In genomic region chr3:123066599-123066895, GRCh38 we compare ENCODE assay signal across 10 cellular contexts. TPM values are rescaled to one million over a fixed set of nuclear protein-coding genes. Genes with fewer than 3 reads are reported as not detected.
DNase-seq lines count a peak whose midpoint lies in the region; ATAC-seq and TF ChIP-seq lines count a peak whose summit lies in the region.
"Had no signal": no experiment of that assay in that cellular context is flagged by ENCODE, and none has a peak within 500 bp of the region (broad histone marks: within the 10 kb centered on the region; RNA-seq: fewer than 3 reads in every experiment).

No MANE protein-coding gene starts in this region.

- DNase-seq in AG04449 (ENCODE audit: low read depth, low spot score) (no peak), Karpas-422 (no peak), NCI-H524 (lab: John Stamatoyannopoulos, UW) (no peak), head of caudate nucleus (no peak), NCI-H2029 treated with DMSO at 0.1 percent for 48 hours (lab: John Stamatoyannopoulos, UW) (no peak)
- no peak for DNase-seq in naive thymus-derived CD4-positive, alpha-beta T cell
- DNase-seq in activated effector memory CD4-positive, alpha-beta T cell treated with anti-CD3 and anti-CD28 coated beads, Interleukin-2, amount 50 U/mL, for 16 hours: no peak

- no peaks in the 10 kb centered on the region for H3K36me3 ChIP-seq in Karpas-422 (ENCODE audit: insufficient read depth, low read length)
- no peaks in the 10 kb centered on the region for H3K36me3 ChIP-seq in naive thymus-derived CD4-positive, alpha-beta T cell (ENCODE audit: control insufficient read depth in 2 of 3, insufficient read depth in 3 of 3, low read length in 3 of 3)

- H3K9me3 Mint-ChIP-seq in dendritic cell treated with granulocyte-macrophage colony-stimulating factor and Interleukin-4, amounts not matched to agents 40 ng/mL and 50 ng/mL, for 4 days: no peaks in the 10 kb centered on the region
- H3K9me3 Mint-ChIP-seq in naive thymus-derived CD4-positive, alpha-beta T cell: peaks cover 0 to 2% (median 0%) of the 10 kb centered on the region in 11 donors

- no peaks in the 10 kb centered on the region for H3K9me3 ChIP-seq in Karpas-422 (ENCODE audit: low read length)
- H3K9me3 ChIP-seq in naive thymus-derived CD4-positive, alpha-beta T cell (ENCODE audit: control insufficient read depth in 2 of 3, low read length in 3 of 3): no peaks in the 10 kb centered on the region

- H3K27me3 Mint-ChIP-seq in dendritic cell treated with granulocyte-macrophage colony-stimulating factor and Interleukin-4, amounts not matched to agents 40 ng/mL and 50 ng/mL, for 4 days: peaks cover 3% of the 10 kb centered on the region
- H3K27me3 Mint-ChIP-seq in naive thymus-derived CD4-positive, alpha-beta T cell: peaks cover 0 to 9% (median under 1%) of the 10 kb centered on the region in 5 donors

- no peak overlapping the region for H3K27ac ChIP-seq in Karpas-422 (ENCODE audit: low read length)
- no peak overlapping the region for H3K27ac ChIP-seq in naive thymus-derived CD4-positive, alpha-beta T cell (ENCODE audit: low read depth, low read length)

- H3K79me2 ChIP-seq in Karpas-422 (ENCODE audit: low read length): peaks cover 28% of the 10 kb centered on the region

- intact Hi-C loops in dendritic cell treated with granulocyte-macrophage colony-stimulating factor and Interleukin-4, amounts not matched to agents 40 ng/mL and 50 ng/mL, for 4 days (cut with micrococcal nuclease): no loop called here
- intact Hi-C loops in naive thymus-derived CD4-positive, alpha-beta T cell (cut with micrococcal nuclease): loop anchor here in 1 of 2 donors (5.0 kb wide), 1 partner anchor 136 kb away; the partner anchor contains the start of gene SEC22A
- intact Hi-C loops in head of caudate nucleus (cut with DNase I): no loop called here

- H3K4me3 ChIP-seq in AG04449 (ENCODE audit: low read depth, low read length): peak overlapping the region; percentile 93
- H3K4me3 ChIP-seq in Karpas-422 (ENCODE audit: low read length): peak overlapping the region; percentile 83; the same call in 1 of the 2 replicates
- H3K4me3 ChIP-seq in naive thymus-derived CD4-positive, alpha-beta T cell (ENCODE audit: low read length): peak overlapping the region; percentile 60

- peaks cover 19% of the 10 kb centered on the region; the same call in 1 of the 2 replicates for H4K20me1 ChIP-seq in Karpas-422 (ENCODE audit: insufficient read depth, low read depth, low read length)

- no peak for ATAC-seq in naive thymus-derived CD4-positive, alpha-beta T cell

- CTCF ChIA-PET in AG04449 (lab: Yijun Ruan, JAX): interaction anchor here (0.8 to 1.3 kb wide), 5 partner anchors 9 to 124 kb away, joined by 3 to 5 read pairs (median 3); partner anchors contain the start of gene SEMA5B
- CTCF ChIA-PET in naive thymus-derived CD4-positive, alpha-beta T cell (lab: Charles Lee): no interaction called here

- no peak for TF ChIP-seq CTCF in AG04449 (IDR thresholded peaks at IDR 0.05; ENCODE audit: insufficient read depth, low read length, missing control alignments)

- H3K4me3 Mint-ChIP-seq in dendritic cell treated with granulocyte-macrophage colony-stimulating factor and Interleukin-4, amounts not matched to agents 40 ng/mL and 50 ng/mL, for 4 days: peak overlapping the region; percentile 74
- H3K4me3 Mint-ChIP-seq in naive thymus-derived CD4-positive, alpha-beta T cell: peak overlapping the region; percentile 79 to 90 (median 84)

- H3K9me2 ChIP-seq in Karpas-422 (replicated peaks; ENCODE audit: insufficient read depth, low read length): no peaks in the 10 kb centered on the region

- H3K27me3 ChIP-seq in Karpas-422 (ENCODE audit: low read length): no peaks in the 10 kb centered on the region
- H3K27me3 ChIP-seq in naive thymus-derived CD4-positive, alpha-beta T cell (ENCODE audit: control insufficient read depth in 2 of 2, insufficient read depth in 2 of 2, low read length in 2 of 2): no peaks in the 10 kb centered on the region

- peaks cover 11% of the 10 kb centered on the region for H3K4me1 ChIP-seq in Karpas-422 (ENCODE audit: low read length)
- H3K4me1 ChIP-seq in naive thymus-derived CD4-positive, alpha-beta T cell (ENCODE audit: control insufficient read depth in 2 of 2, insufficient read depth in 2 of 2, low read length in 2 of 2): peaks cover 7 to 8% of the 10 kb centered on the region in 2 donors

- peak overlapping the region; percentile 74; the same call in 1 of the 2 replicates for H3K9ac ChIP-seq in Karpas-422 (ENCODE audit: low read length)

- H3K36me3 Mint-ChIP-seq in dendritic cell treated with granulocyte-macrophage colony-stimulating factor and Interleukin-4, amounts not matched to agents 40 ng/mL and 50 ng/mL, for 4 days (ENCODE audit: low read depth): no peaks in the 10 kb centered on the region
- peaks cover 0 to 3% (median 0%) of the 10 kb centered on the region in 5 donors for H3K36me3 Mint-ChIP-seq in naive thymus-derived CD4-positive, alpha-beta T cell

- H3K4me2 ChIP-seq in Karpas-422 (ENCODE audit: low read depth, low read length, poor library complexity, severe bottlenecking): peak overlapping the region; percentile 78

- H2AFZ ChIP-seq in Karpas-422 (ENCODE audit: low read length): peak overlapping the region; percentile 84

- POLR2A ChIA-PET in AG04449 (lab: Yijun Ruan, JAX): interaction anchor here (0.7 to 1.8 kb wide), 2 partner anchors 10 to 106 kb away, joined by 3 to 8 read pairs; no protein-coding TSS in a partner anchor
- POLR2A ChIA-PET in naive thymus-derived CD4-positive, alpha-beta T cell (lab: Charles Lee): interaction anchor here (0.9 kb wide), 1 partner anchor 135 kb away, joined by 4 read pairs; the partner anchor contains the start of gene SEC22A

- peaks cover 30% of the 10 kb centered on the region for H3K4me1 Mint-ChIP-seq in dendritic cell treated with granulocyte-macrophage colony-stimulating factor and Interleukin-4, amounts not matched to agents 40 ng/mL and 50 ng/mL, for 4 days (ENCODE audit: low read depth)
- peaks cover 6 to 41% (median 26%) of the 10 kb centered on the region in 7 donors for H3K4me1 Mint-ChIP-seq in naive thymus-derived CD4-positive, alpha-beta T cell

- H3K27ac Mint-ChIP-seq in dendritic cell treated with granulocyte-macrophage colony-stimulating factor and Interleukin-4, amounts not matched to agents 40 ng/mL and 50 ng/mL, for 4 days: peak overlapping the region; percentile 75
- H3K27ac Mint-ChIP-seq in naive thymus-derived CD4-positive, alpha-beta T cell: peak overlapping the region in 7 of 9 donors; percentile 8 to 81 (median 30)

RNA-seq across cellular contexts. Expression of gene PDIA5, which starts 0.3 kb away (rescaled TPM):
- total RNA-seq in Karpas-422 (2014; rRNA removed; shearing (Covaris generic); ENCODE audit: low replicate concordance): 6.3 and 7.9 TPM in 2 replicates
- 10 to 100 TPM in 1 of 5 experiments, 1 to 10 TPM in 4; 4.0 to 21.7 (median 6.3) TPM for total RNA-seq in naive thymus-derived CD4-positive, alpha-beta T cell
- 1 to 10 TPM; 3.4 to 5.3 TPM for polyA plus RNA-seq in naive thymus-derived CD4-positive, alpha-beta T cell

RNA-seq across cellular contexts. Expression of gene SEMA5B, which starts 39.0 kb away (rescaled TPM):
- not detected in 2 replicates for total RNA-seq in Karpas-422 (2014; rRNA removed; shearing (Covaris generic); ENCODE audit: low replicate concordance)
- total RNA-seq in naive thymus-derived CD4-positive, alpha-beta T cell: under 1 TPM in 3 of 5 experiments, not detected in 2; 0.19 to 0.51 (median 0.24) TPM
- not detected for polyA plus RNA-seq in naive thymus-derived CD4-positive, alpha-beta T cell
- total RNA-seq: activated CD8-positive, alpha-beta memory T cell treated with anti-CD3 and anti-CD28 coated beads for 36 hours; pulmonary artery endothelial cell had no signal
